8 cellular contexts compared by ENCODE assay signal in the genomic region with DNA sequence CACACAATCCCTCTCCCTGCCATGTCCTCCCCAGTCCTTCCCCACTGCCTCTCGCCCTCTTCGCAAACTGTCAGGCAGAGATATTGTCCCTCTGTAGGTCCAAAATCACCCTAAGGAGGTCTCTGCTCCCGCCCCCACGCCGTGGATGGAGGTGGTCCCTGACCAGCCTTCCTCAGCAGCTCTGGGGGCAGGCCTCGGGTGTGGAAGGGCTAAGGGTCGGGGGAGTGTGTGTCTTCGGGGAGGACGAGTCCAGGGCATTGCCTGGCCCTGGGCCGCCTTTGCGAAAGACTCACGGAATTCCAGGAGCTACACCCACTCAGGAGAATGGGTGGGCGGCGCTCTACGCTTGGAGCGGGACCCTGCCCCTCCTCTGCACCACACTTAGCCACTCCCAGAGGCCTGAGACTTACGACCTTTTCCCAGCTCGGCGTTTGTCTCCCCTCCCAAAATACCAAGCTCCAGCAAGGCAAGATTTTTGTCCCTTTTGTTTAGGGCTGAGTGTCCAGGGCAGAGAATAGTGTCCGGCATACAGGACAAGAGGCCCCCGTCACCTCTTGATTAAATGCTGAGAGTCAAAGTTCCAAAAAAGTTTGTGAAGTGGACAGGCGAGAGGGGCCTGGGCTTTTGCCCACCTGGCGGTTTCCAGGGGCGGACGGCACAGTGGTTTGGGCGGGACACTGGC. TPM values are rescaled to one million over a fixed set of nuclear protein-coding genes. Genes with fewer than 3 reads are reported as not detected.
DNase-seq lines count a peak whose midpoint lies in the region; ATAC-seq and TF ChIP-seq lines count a peak whose summit lies in the region.

No MANE protein-coding gene starts in this region.

- peak overlapping the region; percentile 77 to 90 for H3K18ac ChIP-seq in mesenchymal stem cell (ENCODE audit: low read depth in 1 of 2, low read length in 2 of 2)

- peak overlapping the region; percentile 91 for H3K4me3 Mint-ChIP-seq in type B pancreatic cell

- H2BK5ac ChIP-seq in mesenchymal stem cell (ENCODE audit: low read depth, low read length, poor library complexity, severe bottlenecking) = no peak overlapping the region

- peak overlapping the region in 1 of 2 experiments; percentile 21 for H2BK12ac ChIP-seq in mesenchymal stem cell (ENCODE audit: low read length in 2 of 2)

- no peak overlapping the region for H4K8ac ChIP-seq in mesenchymal stem cell (ENCODE audit: low read length)

- H2BK120ac ChIP-seq in mesenchymal stem cell (ENCODE audit: low read depth, low read length) = no peak overlapping the region

- WGBS in mesenchymal stem cell = 7% methylated on average over 24 of the region's 26 CpGs

- H3K14ac ChIP-seq in mesenchymal stem cell (ENCODE audit: low read length in 2 of 2) = peak overlapping the region in 1 of 2 experiments; percentile 87

- peaks cover 11% of the 10 kb centered on the region for H3K27me3 Mint-ChIP-seq in type B pancreatic cell

- H3K9ac ChIP-seq in NT2/D1 (ENCODE audit: insufficient read length, low read depth) (peak overlapping the region; percentile 76), mesenchymal stem cell (ENCODE audit: low read length) (peak overlapping the region; percentile 81)

- no peak for TF ChIP-seq CTCF in type B pancreatic cell (conservative IDR thresholded peaks at IDR 0.05)

- peak overlapping the region; percentile 95 for H2AFZ ChIP-seq in mesenchymal stem cell (ENCODE audit: low read depth, low read length)

- peak overlapping the region; percentile 39 for H3K27ac Mint-ChIP-seq in type B pancreatic cell

- H3K4me3 ChIP-seq in NT2/D1 (ENCODE audit: insufficient read length, low read depth) (peak overlapping the region; percentile 78), mesenchymal stem cell (ENCODE audit: insufficient read depth in 1 of 2, low read depth in 1 of 2, low read length in 2 of 2) (peak overlapping the region; percentile 88 to 97)

- no peak overlapping the region for H2AK5ac ChIP-seq in mesenchymal stem cell (ENCODE audit: low read length, severe bottlenecking)

- peak overlapping the region in 1 of 2 experiments; percentile 8 for H3K4ac ChIP-seq in mesenchymal stem cell (ENCODE audit: low read depth in 1 of 2, low read length in 2 of 2)

- peaks cover 4% of the 10 kb centered on the region for H3K79me1 ChIP-seq in mesenchymal stem cell (replicated peaks; ENCODE audit: low read length, poor library complexity, severe bottlenecking)

- H3K36me3 ChIP-seq in NT2/D1 (ENCODE audit: insufficient read depth, insufficient read length, low read length) (peaks cover 15% of the 10 kb centered on the region), mesenchymal stem cell (ENCODE audit: control insufficient read depth in 1 of 2, insufficient read depth in 2 of 2, low read depth in 1 of 2, low read length in 2 of 2) (peaks cover 0 to 9% of the 10 kb centered on the region in 2 experiments)

- peaks cover 12% of the 10 kb centered on the region for H3K36me3 Mint-ChIP-seq in type B pancreatic cell

- peaks cover 4% of the 10 kb centered on the region for H3K9me3 Mint-ChIP-seq in type B pancreatic cell

- peaks cover 21% of the 10 kb centered on the region for H3K4me1 Mint-ChIP-seq in type B pancreatic cell (ENCODE audit: unreplicated experiment)

- H3K9me3 ChIP-seq in NT2/D1 (ENCODE audit: insufficient read depth, low read length) (no peaks in the 10 kb centered on the region), mesenchymal stem cell (ENCODE audit: control insufficient read depth, low read length) (no peaks in the 10 kb centered on the region)

- H3K4me1 ChIP-seq in NT2/D1 (ENCODE audit: insufficient read depth, insufficient read length) (no peaks in the 10 kb centered on the region), mesenchymal stem cell (ENCODE audit: control insufficient read depth, insufficient read depth, low read depth, low read length) (peaks cover 4% of the 10 kb centered on the region)

- H3K27ac ChIP-seq in mesenchymal stem cell (ENCODE audit: low read length, poor library complexity, severe bottlenecking) = peak overlapping the region; percentile 9

- no peak overlapping the region for H3K23ac ChIP-seq in mesenchymal stem cell (ENCODE audit: low read length in 2 of 2)

- no peak overlapping the region for H2BK15ac ChIP-seq in mesenchymal stem cell (ENCODE audit: low read depth, poor library complexity, severe bottlenecking)

- DNase-seq in GDM1 (lab: John Stamatoyannopoulos, UW) (peak; percentile 29), NT2/D1 (ENCODE audit: low read depth, low spot score) (no peak), dermis blood vessel endothelial cell (peak; percentile 58), mesenchymal stem cell (peak; percentile 59), type B pancreatic cell (ENCODE audit: extremely low spot score, unreplicated experiment) (no peak)
- DNase-seq in effector CD8-positive, alpha-beta T cell (lab: John Stamatoyannopoulos, UW) = no peak

- no peak overlapping the region for H4K91ac ChIP-seq in mesenchymal stem cell (ENCODE audit: low read length)

- no peaks in the 10 kb centered on the region for H3K27me3 ChIP-seq in NT2/D1 (ENCODE audit: insufficient read depth, insufficient read length)
- H3K27me3 ChIP-seq in mesenchymal stem cell (ENCODE audit: control insufficient read depth in 1 of 2, insufficient read depth in 1 of 2, low read length in 2 of 2) = no peaks in the 10 kb centered on the region

- H3K4me2 ChIP-seq in mesenchymal stem cell (ENCODE audit: low read length, poor library complexity, severe bottlenecking) = peak overlapping the region; percentile 95

- no peak for ATAC-seq in HG02885 (IDR thresholded peaks at IDR 0.05; ENCODE audit: poor library complexity, unreplicated experiment)
- no peak for ATAC-seq in HG03108 (IDR thresholded peaks at IDR 0.05; ENCODE audit: unreplicated experiment)

RNA-seq across cellular contexts. Expression of a gene that starts 0.9 kb away (rescaled TPM):
- total RNA-seq in dermis blood vessel endothelial cell (64.5 and 99.6 TPM in 2 replicates), type B pancreatic cell (ENCODE audit: low replicate concordance) (27.3 and 38.8 TPM in 2 replicates)
- 30.1 TPM for polyA plus RNA-seq in mesenchymal stem cell (2013, experiment 1 of 2)
- polyA plus RNA-seq in mesenchymal stem cell (2013, experiment 2 of 2) = 30.8 TPM

Comparison
In these comparisons a context has a peak if more than half of its experiments do, and no peak if none do; other contexts are left out.
1. DNase-seq: peak in GDM1 (single experiment), dermis blood vessel endothelial cell (single experiment) and mesenchymal stem cell (single experiment); none in NT2/D1 (single experiment), type B pancreatic cell (single experiment) and effector CD8-positive, alpha-beta T cell (single experiment).